In the genomic region with DNA sequence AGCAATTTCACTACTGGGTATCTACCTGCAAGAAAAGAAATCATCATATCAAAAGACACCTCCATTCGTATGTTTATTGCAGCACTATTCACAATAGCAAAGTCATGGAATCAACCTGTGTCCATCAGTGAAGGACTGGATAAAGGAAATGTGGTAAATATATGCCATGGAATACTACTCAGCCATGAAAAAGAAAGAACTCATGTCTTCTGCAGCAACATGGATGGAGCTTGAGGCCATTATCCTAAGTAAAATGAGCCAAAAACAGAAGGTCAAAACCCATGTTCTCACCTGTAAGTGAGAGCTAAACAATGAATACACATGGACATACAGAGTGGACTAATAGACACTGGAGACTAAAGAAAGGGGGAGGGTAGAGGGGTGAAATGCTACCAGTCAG, we compare ENCODE assay signal across 35 cellular contexts.
DNase-seq lines count a peak whose midpoint lies in the region; ATAC-seq, FAIRE-seq and TF ChIP-seq lines count a peak whose summit lies in the region.
"Had no signal": no experiment of that assay in that cellular context is flagged by ENCODE, and none has a peak within 500 bp of the region (broad histone marks: within the 10 kb centered on the region; RNA-seq: fewer than 3 reads in every experiment).

No MANE protein-coding gene starts in this region.

- FAIRE-seq in K562 (lab: Jason Lieb, UNC) (no peak), H1 (lab: Jason Lieb, UNC) (no peak)
- FAIRE-seq: A204.1, A549, D721Med had no signal

- DNase-seq in SK-N-SH (no peak), K562 (ENCODE audit: extremely low read depth in 1 of 4, low spot score in 3 of 4) (no peak), H1 (ENCODE audit: low read depth in 1 of 2, low spot score in 2 of 2) (no peak), SJCRH30 (no peak)
- DNase-seq in activated CD4-positive, alpha-beta T cell treated with anti-CD3 and anti-CD28 coated beads, Interleukin-2, amount 50 U/mL, for 1 hour, result no peak
- DNase-seq: 8988T; ACHN; AML-193; BE2C; C1 segment of cervical spinal cord; Caco-2; Calu3; CD4-positive, alpha-beta memory T cell; CD4-positive, alpha-beta T cell; CD4-positive, CD25-positive, alpha-beta regulatory T cell; CD8-positive, alpha-beta memory T cell; CD8-positive, alpha-beta T cell; COR-L47; DMS 273 treated with DMSO at 0.1 percent for 48 hours; DMS153; DMS53; DMS79; DMS79 treated with DMSO at 0.1 percent for 48 hours; DND-41; EL had no signal

- TF ChIP-seq EP300 in SK-N-SH (IDR thresholded peaks at IDR 0.05; ENCODE audit: borderline replicate concordance in 1 of 2, low read depth in 1 of 2, low read length in 1 of 2), result no peak
- TF ChIP-seq EP300 in K562 (IDR thresholded peaks at IDR 0.05; ENCODE audit: low read length), result no peak
- no peak for TF ChIP-seq EP300 in H1 (IDR thresholded peaks at IDR 0.05; ENCODE audit: borderline replicate concordance in 1 of 2, low read depth in 2 of 2, low read length in 2 of 2)

- H2AK5ac ChIP-seq in H1 (ENCODE audit: low read depth, low read length), result no peak overlapping the region

- no peak overlapping the region for H2BK20ac ChIP-seq in H1 (ENCODE audit: low read length)

- POLR2A ChIA-PET in SK-N-SH (lab: Yijun Ruan, JAX) (no interaction called here), HEK293 (lab: Yijun Ruan, JAX) (no interaction called here), K562 (lab: Yijun Ruan, JAX) (interaction anchor here (0.6 kb wide), 1 partner anchor 14 kb away, joined by 4 read pairs; no protein-coding TSS in a partner anchor), H1 (lab: Charles Lee; ENCODE audit: partially characterized antibody) (no interaction called here)

- no peak overlapping the region for H3K4me3 ChIP-seq in SK-N-SH (ENCODE audit: low read depth in 2 of 2, low read length in 1 of 2)
- no peak overlapping the region for H3K4me3 ChIP-seq in HEK293 (ENCODE audit: low read depth, low read length)
- H3K4me3 ChIP-seq in K562, result no peak overlapping the region
- no peak overlapping the region for H3K4me3 ChIP-seq in H1 (ENCODE audit: extremely low read depth in 1 of 4, insufficient read depth in 2 of 4, low read depth in 3 of 4, low read length in 4 of 4)
- no peak overlapping the region for H3K4me3 ChIP-seq in SJCRH30
- H3K4me3 ChIP-seq: A549; BLaER1; BLaER1 treated with 17β-estradiol and CSF1 and Interleukin-3, amounts not matched to agents 10 nM and 100 nM had no signal

- H3K9ac ChIP-seq in SK-N-SH (no peak overlapping the region), K562 (ENCODE audit: insufficient read depth in 1 of 2, low read depth in 2 of 2, low read length in 2 of 2) (no peak overlapping the region), H1 (replicated peaks in 1 of 4; ENCODE audit: extremely low read depth in 1 of 4, low read depth in 3 of 4, low read length in 3 of 4) (no peak overlapping the region)
- H3K9ac ChIP-seq: BLaER1; BLaER1 treated with 17β-estradiol and CSF1 and Interleukin-3, amounts not matched to agents 10 nM and 100 nM had no signal

- H4K91ac ChIP-seq in H1 (replicated peaks; ENCODE audit: insufficient read length, low read length), result no peak overlapping the region

- H3K27ac ChIP-seq in SK-N-SH (ENCODE audit: low read depth in 2 of 2, low read length in 1 of 2) (no peak overlapping the region), HEK293 (ENCODE audit: extremely low read depth, low read depth, low read length) (no peak overlapping the region), K562 (ENCODE audit: extremely low read depth, low read depth, low read length) (no peak overlapping the region), H1 (ENCODE audit: low read depth, low read length) (no peak overlapping the region), SJCRH30 (no peak overlapping the region)
- H3K27ac ChIP-seq: 22Rv1; A549; BLaER1; BLaER1 treated with 17β-estradiol and CSF1 and Interleukin-3, amounts not matched to agents 10 nM and 100 nM; C4-2B had no signal

- BruUV-seq in K562 (replicated peaks; lab: Mats Ljungman, UMichigan), result no TSS peak

- CTCF ChIA-PET in SK-N-SH (lab: Yijun Ruan, JAX) (no interaction called here), HEK293 (lab: Yijun Ruan, JAX) (interaction anchor here (0.5 kb wide), 1 partner anchor 286 kb away, joined by 3 read pairs; no protein-coding TSS in a partner anchor), K562 (lab: Yijun Ruan, JAX; ENCODE audit: low intra/inter-chr PET ratio) (no interaction called here), H1 (lab: Charles Lee; ENCODE audit: partially characterized antibody) (interaction anchor here (1.5 kb wide), 1 partner anchor 85 kb away, joined by 3 read pairs; no protein-coding TSS in a partner anchor)

- no peak overlapping the region for H4K5ac ChIP-seq in H1 (ENCODE audit: insufficient read length, low read depth, low read length)

- H4K8ac ChIP-seq in H1 (ENCODE audit: extremely low read depth, insufficient read depth, low read length), result no peak overlapping the region

- TF ChIP-seq CTCF in SK-N-SH (IDR thresholded peaks at IDR 0.05) (no peak), HEK293 (tag by site-specific recombination; IDR thresholded peaks at IDR 0.05) (no peak), K562 (IDR thresholded peaks at IDR 0.05 in 2 of 3, conservative IDR thresholded peaks at IDR 0.05 in 1 of 3; ENCODE audit: insufficient read depth in 2 of 3, low read depth in 1 of 3, low read length in 3 of 3) (no peak), H1 (IDR thresholded peaks at IDR 0.05; ENCODE audit: control extremely low read depth in 1 of 3, insufficient read depth in 1 of 3, low read depth in 1 of 3, low read length in 3 of 3) (no peak)

- 7% methylated on average over 1 of the region's 1 CpG for WGBS in SK-N-SH (ENCODE audit: low lambda C conversion rate)
- WGBS in K562 (ENCODE audit: insufficient coverage, low coverage, missing lambda C conversion rate), result 3% methylated on average over 1 of the region's 1 CpG
- 74% methylated on average over 1 of the region's 1 CpG; no CpG with 5 or more reads in 1 of the 2 experiments for WGBS in H1 (ENCODE audit: extremely low coverage in 1 of 2, insufficient coverage in 1 of 2, insufficient read length in 1 of 2, insufficient replicate concordance in 2 of 2, low coverage in 1 of 2, low lambda C conversion rate in 2 of 2, missing lambda C conversion rate in 1 of 2), 2 experiments

- H3K23ac ChIP-seq in H1 (ENCODE audit: insufficient read length), result no peak overlapping the region

- H3K79me1 ChIP-seq in H1 (ENCODE audit: low read depth, low read length), result no peaks in the 10 kb centered on the region

- no peaks in the 10 kb centered on the region for H3F3A ChIP-seq in SK-N-SH (replicated peaks; ENCODE audit: insufficient read depth)

- no peaks in the 10 kb centered on the region; a peak in 1 of 4 replicates for H3K4me1 ChIP-seq in SK-N-SH (ENCODE audit: control insufficient read depth in 1 of 2, insufficient read depth in 2 of 2, low read depth in 1 of 2, low read length in 1 of 2)
- H3K4me1 ChIP-seq in HEK293 (ENCODE audit: control insufficient read depth, insufficient read depth, low read length), result no peaks in the 10 kb centered on the region
- H3K4me1 ChIP-seq in K562 (replicated peaks in 1 of 2; ENCODE audit: control insufficient read depth in 2 of 2, insufficient read depth in 2 of 2, low read length in 2 of 2), result no peaks in the 10 kb centered on the region
- no peaks in the 10 kb centered on the region for H3K4me1 ChIP-seq in H1 (replicated peaks in 1 of 4; ENCODE audit: control insufficient read depth in 3 of 4, insufficient read depth in 4 of 4, low read length in 3 of 4)
- 0 out of 2 replicates have a peak, but pooled peaks cover 3% of the 10 kb centered on the region for H3K4me1 ChIP-seq in SJCRH30
- H3K4me1 ChIP-seq: A549; BE2C; BLaER1; BLaER1 treated with 17β-estradiol and CSF1 and Interleukin-3, amounts not matched to agents 10 nM and 100 nM; Caco-2 had no signal

- H3K9me3 ChIP-seq in SK-N-SH (no peaks in the 10 kb centered on the region), HEK293 (ENCODE audit: control insufficient read depth, insufficient read depth, low read depth, low read length) (no peaks in the 10 kb centered on the region), K562 (replicated peaks; ENCODE audit: control insufficient read depth, insufficient read depth, low read depth, low read length) (no peaks in the 10 kb centered on the region; the same call in 1 of the 2 replicates), H1 (ENCODE audit: insufficient read depth in 2 of 2, low read depth in 1 of 2, low read length in 1 of 2) (peaks cover 0 to 4% of the 10 kb centered on the region in 2 experiments; a peak in 2 of 4 replicates), SJCRH30 (replicated peaks) (no peaks in the 10 kb centered on the region)
- H3K9me3 ChIP-seq: A549; BE2C; BLaER1; BLaER1 treated with 17β-estradiol and CSF1 and Interleukin-3, amounts not matched to agents 10 nM and 100 nM; Caco-2 had no signal

- in situ Hi-C loops in K562 (cut with MboI), result no loop called here

- no peak overlapping the region for H2BK120ac ChIP-seq in H1 (replicated peaks; ENCODE audit: low read depth, low read length)

- H2BK5ac ChIP-seq in H1 (ENCODE audit: low read depth, low read length), result no peak overlapping the region

- H3K18ac ChIP-seq in H1 (ENCODE audit: extremely low read depth, low read length), result no peak overlapping the region

- H3K4me2 ChIP-seq in SK-N-SH, result no peak overlapping the region
- H3K4me2 ChIP-seq in K562 (ENCODE audit: insufficient read depth, low read length), result no peak overlapping the region
- H3K4me2 ChIP-seq in H1 (ENCODE audit: insufficient read depth in 1 of 2, low read depth in 2 of 2, low read length in 2 of 2), result no peak overlapping the region
- H3K4me2 ChIP-seq: A549; BLaER1; BLaER1 treated with 17β-estradiol and CSF1 and Interleukin-3, amounts not matched to agents 10 nM and 100 nM had no signal

- H4K20me1 ChIP-seq in SK-N-SH (ENCODE audit: insufficient read depth) (no peaks in the 10 kb centered on the region), K562 (replicated peaks; ENCODE audit: control insufficient read depth, insufficient read depth, low read length) (no peaks in the 10 kb centered on the region), H1 (replicated peaks in 1 of 2; ENCODE audit: control insufficient read depth in 1 of 2, insufficient read depth in 2 of 2, low read length in 2 of 2) (no peaks in the 10 kb centered on the region)
- H4K20me1 ChIP-seq: BLaER1; BLaER1 treated with 17β-estradiol and CSF1 and Interleukin-3, amounts not matched to agents 10 nM and 100 nM had no signal

- H3K9me1 ChIP-seq in K562 (ENCODE audit: control insufficient read depth, insufficient read depth, low read length), result no peaks in the 10 kb centered on the region

- H3K27me3 ChIP-seq in SK-N-SH (ENCODE audit: insufficient read depth) (no peaks in the 10 kb centered on the region), K562 (ENCODE audit: control insufficient read depth in 2 of 2, insufficient read depth in 2 of 2, low read length in 2 of 2) (no peaks in the 10 kb centered on the region; a peak in 1 of 5 replicates), H1 (replicated peaks in 1 of 4; ENCODE audit: control insufficient read depth in 3 of 4, extremely low read depth in 1 of 4, insufficient read depth in 3 of 4, low read length in 3 of 4) (no peaks in the 10 kb centered on the region), SJCRH30 (no peaks in the 10 kb centered on the region)
- H3K27me3 ChIP-seq: BE2C; BLaER1; BLaER1 treated with 17β-estradiol and CSF1 and Interleukin-3, amounts not matched to agents 10 nM and 100 nM had no signal

- no peak overlapping the region for H3K14ac ChIP-seq in H1 (ENCODE audit: insufficient read length)

- no peak overlapping the region for H2AFZ ChIP-seq in SK-N-SH (ENCODE audit: low read depth)
- no peak overlapping the region for H2AFZ ChIP-seq in K562 (ENCODE audit: low read depth, low read length)
- no peak overlapping the region for H2AFZ ChIP-seq in H1 (ENCODE audit: low read length)

- H3K4ac ChIP-seq in H1 (replicated peaks; ENCODE audit: insufficient read length, low read depth, low read length), result no peak overlapping the region

- H3K79me2 ChIP-seq in SK-N-SH (ENCODE audit: insufficient read depth) (no peaks in the 10 kb centered on the region), K562 (ENCODE audit: control insufficient read depth, insufficient read depth, low read length) (no peaks in the 10 kb centered on the region), H1 (ENCODE audit: control insufficient read depth in 1 of 2, insufficient read depth in 2 of 2, low read length in 2 of 2) (no peaks in the 10 kb centered on the region)

- H3K9me2 ChIP-seq in SK-N-SH, result no peaks in the 10 kb centered on the region

- intact Hi-C loops in K562 (cut with micrococcal nuclease), result no loop called here

- TF ChIP-seq RAD21 in SK-N-SH (IDR thresholded peaks at IDR 0.05; ENCODE audit: low read length), result no peak
- TF ChIP-seq RAD21 in K562 (CRISPR knock-in tag; conservative IDR thresholded peaks at IDR 0.05 in 1 of 2, IDR thresholded peaks at IDR 0.05 in 1 of 2), result no peak
- TF ChIP-seq RAD21 in H1 (IDR thresholded peaks at IDR 0.05 in 1 of 2, conservative IDR thresholded peaks at IDR 0.05 in 1 of 2; ENCODE audit: low read depth in 2 of 2, low read length in 2 of 2), result no peak

- H2BK12ac ChIP-seq in H1 (ENCODE audit: low read depth, low read length), result no peak overlapping the region

- no peaks in the 10 kb centered on the region for H3K23me2 ChIP-seq in H1 (ENCODE audit: low read depth, low read length)

- H3K56ac ChIP-seq in H1 (replicated peaks; ENCODE audit: insufficient read length, low read depth, low read length), result no peak overlapping the region

- TF ChIP-seq POLR2A in K562 (conservative IDR thresholded peaks at IDR 0.05) (no peak), H1 (IDR thresholded peaks at IDR 0.05; ENCODE audit: control extremely low read depth in 1 of 2, low read depth in 2 of 2, low read length in 2 of 2) (no peak)

- no peak for ATAC-seq in SK-N-SH treated with all-trans-retinoic acid at 6 μM for 48 hours
- ATAC-seq in K562, result no peak
- ATAC-seq in HG02642 (IDR thresholded peaks at IDR 0.05; ENCODE audit: poor library complexity, unreplicated experiment), result no peak
- ATAC-seq: A549; CD8-positive, alpha-beta T cell had no signal

- no peak overlapping the region for H2BK15ac ChIP-seq in H1 (ENCODE audit: low read length)

- H3K36me3 ChIP-seq in SK-N-SH (replicated peaks in 1 of 2; ENCODE audit: control insufficient read depth in 1 of 2, insufficient read depth in 2 of 2, low read length in 1 of 2), result no peaks in the 10 kb centered on the region
- no peaks in the 10 kb centered on the region for H3K36me3 ChIP-seq in HEK293 (ENCODE audit: control insufficient read depth in 2 of 2, insufficient read depth in 1 of 2, low read length in 2 of 2)
- H3K36me3 ChIP-seq in K562 (ENCODE audit: control insufficient read depth, insufficient read depth, low read length), result no peaks in the 10 kb centered on the region
- H3K36me3 ChIP-seq in H1 (ENCODE audit: control insufficient read depth in 2 of 4, insufficient read depth in 4 of 4, low read length in 3 of 4), result no peaks in the 10 kb centered on the region
- no peaks in the 10 kb centered on the region for H3K36me3 ChIP-seq in SJCRH30
- H3K36me3 ChIP-seq: BE2C; BLaER1; BLaER1 treated with 17β-estradiol and CSF1 and Interleukin-3, amounts not matched to agents 10 nM and 100 nM had no signal

Comparison
In these comparisons a context has a peak if more than half of its experiments do, and no peak if none do; other contexts are left out.
1. CTCF ChIA-PET loops: an anchor here in HEK293 (0.5 kb wide) and H1 (1.5 kb wide); none called in SK-N-SH and K562.